Comparison of ENCODE assay signal across 26 cellular contexts in genomic region chr14:75494898-75495297, GRCh38. TPM values are rescaled to one million over a fixed set of nuclear protein-coding genes. Genes with fewer than 3 reads are reported as not detected.
DNase-seq lines count a peak whose midpoint lies in the region; ATAC-seq and TF ChIP-seq lines count a peak whose summit lies in the region.
"Had no signal": no experiment of that assay in that cellular context is flagged by ENCODE, and none has a peak within 500 bp of the region (broad histone marks: within the 10 kb centered on the region; RNA-seq: fewer than 3 reads in every experiment).

No MANE protein-coding gene starts in this region.

- H3K79me2 ChIP-seq in SU-DHL-6 (ENCODE audit: insufficient read depth, low read length), result no peaks in the 10 kb centered on the region

- no peaks in the 10 kb centered on the region for H3K27me3 ChIP-seq in SU-DHL-6 (ENCODE audit: low read length)
- H3K27me3 ChIP-seq: Peyer's patch, spleen had no signal

- peaks cover 52% of the 10 kb centered on the region for H3F3A ChIP-seq in SU-DHL-6 (ENCODE audit: insufficient read depth)

- H3K9ac ChIP-seq in SU-DHL-6 (ENCODE audit: low read length), result peak overlapping the region; percentile 50; the same call in 1 of the 2 replicates

- peak overlapping the region; percentile 96 for H3K27ac ChIP-seq in SU-DHL-6 (ENCODE audit: low read depth, low read length)
- H3K27ac ChIP-seq: 22Rv1, Peyer's patch, spleen had no signal

- no peaks in the 10 kb centered on the region for H3K9me3 ChIP-seq in SU-DHL-6 (ENCODE audit: insufficient read depth, low read length)
- H3K9me3 ChIP-seq: Peyer's patch, spleen had no signal

- H2AFZ ChIP-seq in SU-DHL-6 (ENCODE audit: low read depth, low read length, severe bottlenecking), result peak overlapping the region; percentile 34

- H3K4me2 ChIP-seq in SU-DHL-6 (ENCODE audit: low read depth, low read length, poor library complexity, severe bottlenecking), result peak overlapping the region; percentile 63

- H4K20me1 ChIP-seq in SU-DHL-6 (ENCODE audit: low read depth, low read length), result no peaks in the 10 kb centered on the region

- H3K36me3 ChIP-seq in SU-DHL-6 (ENCODE audit: low read length), result no peaks in the 10 kb centered on the region
- H3K36me3 ChIP-seq: Peyer's patch, spleen had no signal

- no peaks in the 10 kb centered on the region for H3K9me2 ChIP-seq in SU-DHL-6 (replicated peaks; ENCODE audit: insufficient read depth, low read length)

- DNase-seq in DMS53 (lab: John Stamatoyannopoulos, UW) (peak; percentile 8), DMS53 treated with DMSO at 0.1 percent for 48 hours (lab: John Stamatoyannopoulos, UW; ENCODE audit: unreplicated experiment) (no peak), ELR (ENCODE audit: low read depth) (peak; percentile 33), foreskin fibroblast (peak; percentile 18 to 24), NCI-H2196 (lab: John Stamatoyannopoulos, UW; ENCODE audit: unreplicated experiment) (no peak), omental fat pad (ENCODE audit: low spot score) (no peak)
- DNase-seq: activated B cell treated with CpG ODN at 0.5 μM for 24 hours; CD4-positive, alpha-beta memory T cell; DMS153; effector CD8-positive, alpha-beta T cell; kidney; NCI-H1417; NCI-H2081 treated with DMSO at 0.1 percent for 48 hours; NCI-H446 treated with DMSO at 0.1 percent for 48 hours; nucleus accumbens; Peyer's patch; spleen; stimulated activated CD4-positive, alpha-beta T cell treated with anti-CD3 and anti-CD28 coated beads, Interleukin-4, amount 100 ng/mL, for 1 hour; trophoblast cell had no signal

- H3K4me3 ChIP-seq in SU-DHL-6 (ENCODE audit: insufficient read depth, low read length, poor library complexity, severe bottlenecking) (peak overlapping the region; percentile 7), foreskin fibroblast (ENCODE audit: low read depth in 1 of 2, low read length in 2 of 2) (no peak overlapping the region)
- H3K4me3 ChIP-seq: lung, Peyer's patch, spleen had no signal

- TF ChIP-seq CTCF in SU-DHL-6 (IDR thresholded peaks at IDR 0.05; ENCODE audit: insufficient read depth, low read length, poor library complexity, severe bottlenecking) (no peak), foreskin fibroblast (IDR thresholded peaks at IDR 0.05; ENCODE audit: low read depth, low read length) (no peak), omental fat pad (IDR thresholded peaks at IDR 0.05) (no peak)

- no peak for ATAC-seq in omental fat pad (ENCODE audit: low FRiP score)
- ATAC-seq in GM19328 (IDR thresholded peaks at IDR 0.05; ENCODE audit: unreplicated experiment), result no peak
- ATAC-seq: esophagus mucosa had no signal

RNA-seq across cellular contexts. Expression of gene BATF, which starts 27.4 kb away (rescaled TPM):
- 10 to 100 TPM in 3 of 4 donors, 1 to 10 TPM in 1; 8.2 to 22.8 (median 12.9) TPM for total RNA-seq in omental fat pad
- total RNA-seq: chondrocyte, renal cortical epithelial cell had no signal

Comparison
In these comparisons a context has a peak if more than half of its experiments do, and no peak if none do; other contexts are left out.
1. DNase-seq: peak in DMS53 (single experiment), ELR (single experiment) and foreskin fibroblast (2 of 2); none in DMS53 treated with DMSO at 0.1 percent for 48 hours (single experiment), NCI-H2196 (single experiment) and omental fat pad (single experiment).